ENCODE assay signal across 24 cellular contexts in the genomic region with DNA sequence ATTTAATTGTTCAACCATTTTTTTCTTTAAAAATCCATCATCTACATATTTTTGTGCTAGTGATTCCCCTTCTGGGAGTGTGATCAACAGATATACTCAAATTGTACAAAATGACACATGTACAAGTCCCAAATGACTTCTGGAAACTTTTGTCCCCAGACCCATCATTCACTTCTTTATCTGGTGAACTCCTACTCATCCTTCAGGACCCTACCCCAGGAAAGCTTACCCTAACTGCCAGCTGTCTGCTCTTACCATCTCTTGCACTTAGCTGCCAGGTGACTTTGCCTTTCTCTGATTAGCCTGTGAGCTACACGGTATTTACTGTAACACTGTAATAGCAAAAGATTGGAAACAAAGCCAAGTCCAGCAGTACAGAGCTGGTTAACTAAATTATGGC.
"Had no signal": no experiment of that assay in that cellular context is flagged by ENCODE, and none has a peak within 500 bp of the region (broad histone marks: within the 10 kb centered on the region; RNA-seq: fewer than 3 reads in every experiment).

No MANE protein-coding gene starts in this region.

- H3K9me3 ChIP-seq: colonic mucosa, mucosa of descending colon, pancreas, right lobe of liver, spleen, thoracic aorta, upper lobe of left lung, uterus had no signal

- H3K27ac ChIP-seq: colonic mucosa, neural progenitor cell, pancreas, right lobe of liver, spleen, upper lobe of left lung had no signal

- H3K9ac ChIP-seq: neural progenitor cell had no signal

- H3K4me1 ChIP-seq: colonic mucosa, pancreas, right lobe of liver, spleen, upper lobe of left lung, uterus had no signal

- H3K27me3 ChIP-seq: colonic mucosa, neural progenitor cell, pancreas, right lobe of liver, upper lobe of left lung, uterus had no signal

- ATAC-seq: left lobe of liver; mucosa of descending colon; natural killer cell treated with Interleukin-12 subunit alpha and Interleukin-12 subunit beta and Interleukin-15 and Interleukin-18, amount 100 ng/mL, for 72 hours; pancreas; right lobe of liver; stimulated activated naive B cell treated with anti-CD40 and anti-IgM and Interleukin-4, amounts not matched to agents 10 μg/mL and 1 μg/mL and 100 μg/mL, for 72 hours; stimulated activated naive CD8-positive, alpha-beta T cell treated with anti-CD3 and anti-CD28 coated beads, Interleukin-15, amount 100 ng/mL, for 72 hours had no signal

- DNase-seq: cerebellar nuclear complex; colonic mucosa; dermis blood vessel endothelial cell; glutamatergic neuron; islet precursor cell; mammary epithelial cell; mucosa of descending colon; nucleus accumbens; pancreas; retina; right lobe of liver; spleen; stimulated activated CD4-positive, alpha-beta T cell treated with anti-CD3 and anti-CD28 coated beads, Interleukin-15, amount 100 ng/mL, for 24 hours; stimulated activated CD4-positive, alpha-beta T cell treated with anti-CD3 and anti-CD28 coated beads, Interleukin-1b, Interleukin-23, amount 100 ng/mL, for 48 hours; stimulated activated CD4-positive, alpha-beta T cell treated with anti-CD3 and anti-CD28 coated beads, Interleukin-4, amount 100 ng/mL, for 24 hours; stimulated activated naive B cell treated with anti-CD40 and anti-IgM and Interleukin-4, amounts not matched to agents 10 μg/mL and 1 μg/mL and 100 μg/mL, for 72 hours; stimulated activated naive CD8-positive, alpha-beta T cell treated with anti-CD3 and anti-CD28 coated beads, Interleukin-15, amount 100 ng/mL, for 72 hours; substantia nigra; upper lobe of left lung; uterus had no signal

- H2AFZ ChIP-seq: neural progenitor cell had no signal

- H3K36me3 ChIP-seq: colonic mucosa, neural progenitor cell, pancreas, right lobe of liver, spleen, thoracic aorta, upper lobe of left lung, uterus had no signal

- H3K4me2 ChIP-seq: neural progenitor cell had no signal

- H3K4me3 ChIP-seq: colonic mucosa, mucosa of descending colon, neural progenitor cell, pancreas, right lobe of liver, spleen, thoracic aorta, upper lobe of left lung, uterus had no signal
